18 cellular contexts compared by ENCODE assay signal in genomic region chr14:58677525-58677924, GRCh38. TPM values are rescaled to one million over a fixed set of nuclear protein-coding genes. Genes with fewer than 3 reads are reported as not detected.
A peak's percentile ranks its signal among the peaks of the same experiment; 100 is the strongest.
DNase-seq lines count a peak whose midpoint lies in the region; ATAC-seq and TF ChIP-seq lines count a peak whose summit lies in the region.
"Had no signal": no experiment of that assay in that cellular context is flagged by ENCODE, and none has a peak within 500 bp of the region (broad histone marks: within the 10 kb centered on the region; RNA-seq: fewer than 3 reads in every experiment).

No MANE protein-coding gene starts in this region.

- no peak overlapping the region for H3K4me3 Mint-ChIP-seq in nephron progenitor cell
- H3K4me3 Mint-ChIP-seq in T-cell, result no peak overlapping the region
- H3K4me3 Mint-ChIP-seq: B cell had no signal

- H3K4me1 Mint-ChIP-seq in nephron progenitor cell, result peaks cover 73% of the 10 kb centered on the region
- H3K4me1 Mint-ChIP-seq in T-cell, result no peaks in the 10 kb centered on the region
- H3K4me1 Mint-ChIP-seq: B cell had no signal

- H3K27ac Mint-ChIP-seq in nephron progenitor cell, result peak overlapping the region; percentile 33
- no peak overlapping the region for H3K27ac Mint-ChIP-seq in T-cell
- H3K27ac Mint-ChIP-seq: B cell had no signal

- TF ChIP-seq CTCF in nephron progenitor cell (IDR thresholded peaks at IDR 0.05), result no peak

- no peak for ATAC-seq in T-cell (replicated peaks in 1 of 4)
- ATAC-seq: A549, Panc1, SK-N-SH treated with all-trans-retinoic acid at 6 μM for 48 hours had no signal

- CTCF ChIA-PET in T-cell (lab: Charles Lee), result no interaction called here

- POLR2A ChIA-PET in T-cell (lab: Charles Lee), result no interaction called here

- DNase-seq in NCI-H1417 (lab: John Stamatoyannopoulos, UW) (peak in 2 of 3 experiments; percentile 36 to 79), NCI-H2081 (lab: John Stamatoyannopoulos, UW) (peak; percentile 83 to 93), NCI-H748 treated with DMSO at 0.1 percent for 48 hours (lab: John Stamatoyannopoulos, UW) (peak; percentile 76), nephron progenitor cell (no peak), SW480 (ENCODE audit: low spot score) (no peak), HPDE6-E6E7 (ENCODE audit: extremely low spot score) (no peak), T-cell (no peak)
- DNase-seq: GOT3, IMR-90, NCI-H1092 treated with DMSO at 0.1 percent for 48 hours, NCI-H2171, NCI-H446, NCI-H526 treated with DMSO at 0.1 percent for 48 hours, T-helper 9 cell had no signal

- H3K36me3 Mint-ChIP-seq in nephron progenitor cell (ENCODE audit: low read depth) (no peaks in the 10 kb centered on the region), T-cell (no peaks in the 10 kb centered on the region)

- no peaks in the 10 kb centered on the region for H3K9me3 Mint-ChIP-seq in nephron progenitor cell
- no peaks in the 10 kb centered on the region for H3K9me3 Mint-ChIP-seq in T-cell

- H3K27me3 Mint-ChIP-seq in nephron progenitor cell (ENCODE audit: low read depth, poor library complexity) (peaks cover 11% of the 10 kb centered on the region), T-cell (no peaks in the 10 kb centered on the region)

RNA-seq across cellular contexts. Expression of gene DACT1, which starts 39.8 kb away (rescaled TPM):
- total RNA-seq in T-cell, result 10 to 100 TPM in 3 of 5 donors, 1 to 10 TPM in 2; 5.6 to 35.9 (median 10.0) TPM

Comparison
In these comparisons a context has a peak if more than half of its experiments do, and no peak if none do; other contexts are left out.
1. DNase-seq: peak in NCI-H1417 (2 of 3), NCI-H2081 (2 of 2) and NCI-H748 treated with DMSO at 0.1 percent for 48 hours (single experiment); none in nephron progenitor cell (single experiment), SW480 (single experiment), HPDE6-E6E7 (single experiment) and T-cell (0 of 34).